ENCODE assay signal across 11 cellular contexts in genomic region chr10:132941640-132942051, GRCh38. TPM values are rescaled to one million over a fixed set of nuclear protein-coding genes. Genes with fewer than 3 reads are reported as not detected.
A peak's percentile ranks its signal among the peaks of the same experiment; 100 is the strongest.
DNase-seq lines count a peak whose midpoint lies in the region; ATAC-seq, FAIRE-seq and TF ChIP-seq lines count a peak whose summit lies in the region.
"Had no signal": no experiment of that assay in that cellular context is flagged by ENCODE, and none has a peak within 500 bp of the region (broad histone marks: within the 10 kb centered on the region; RNA-seq: fewer than 3 reads in every experiment).

No MANE protein-coding gene starts in this region.

- no peak overlapping the region for H2BK5ac ChIP-seq in neuronal stem cell (ENCODE audit: low read length)

- no peaks in the 10 kb centered on the region for H3K9me3 Mint-ChIP-seq in CD8-positive, alpha-beta memory T cell
- H3K9me3 Mint-ChIP-seq: stimulated activated naive CD8-positive, alpha-beta T cell treated with anti-CD3 and anti-CD28 coated beads, Interleukin-15, Interleukin-2, amounts not matched to agents 100 ng/mL and 50 ng/mL, for 24 hours had no signal

- no peak overlapping the region for H4K91ac ChIP-seq in neuronal stem cell (ENCODE audit: low read depth, low read length, poor library complexity)

- no peaks in the 10 kb centered on the region for H3K36me3 Mint-ChIP-seq in CD8-positive, alpha-beta memory T cell
- H3K36me3 Mint-ChIP-seq in T-helper 17 cell (ENCODE audit: low read depth): peaks cover 3% of the 10 kb centered on the region

- peak overlapping the region; percentile 98 for H2AFZ ChIP-seq in neuronal stem cell (ENCODE audit: low read length)

- no peak overlapping the region for H3K4me2 ChIP-seq in neuronal stem cell (ENCODE audit: insufficient read depth, low read length, poor library complexity, severe bottlenecking)

- ATAC-seq in T-helper 17 cell (no peak), HG03280 (IDR thresholded peaks at IDR 0.05; ENCODE audit: unreplicated experiment) (no peak), HG03520 (IDR thresholded peaks at IDR 0.05; ENCODE audit: unreplicated experiment) (no peak)

- peak overlapping the region; percentile 67 for H3K9ac ChIP-seq in neuronal stem cell (ENCODE audit: low read depth, low read length, poor library complexity)

- no peak overlapping the region for H3K23ac ChIP-seq in neuronal stem cell (ENCODE audit: low read depth, low read length, poor library complexity)

- peaks cover 3% of the 10 kb centered on the region for H3K79me1 ChIP-seq in neuronal stem cell (ENCODE audit: low read depth, low read length)

- no peak overlapping the region for H3K27ac ChIP-seq in CD8-positive, alpha-beta memory T cell (ENCODE audit: low read depth, low read length)
- H3K27ac ChIP-seq in left ventricle myocardium inferior (replicated peaks) (no peak overlapping the region), neuronal stem cell (replicated peaks; ENCODE audit: low read length) (no peak overlapping the region)

- H2BK15ac ChIP-seq in neuronal stem cell (ENCODE audit: low read length): no peak overlapping the region

- TF ChIP-seq CTCF in left ventricle myocardium inferior (IDR thresholded peaks at IDR 0.05; ENCODE audit: borderline replicate concordance): no peak

- CTCF ChIA-PET in CD8-positive, alpha-beta memory T cell (lab: Charles Lee): no interaction called here

- H4K8ac ChIP-seq in neuronal stem cell (ENCODE audit: low read depth, low read length): no peak overlapping the region

- H3K36me3 ChIP-seq in CD8-positive, alpha-beta memory T cell (ENCODE audit: insufficient read depth, low read length): no peaks in the 10 kb centered on the region
- H3K36me3 ChIP-seq in left ventricle myocardium inferior: no peaks in the 10 kb centered on the region
- H3K36me3 ChIP-seq in neuronal stem cell (replicated peaks in 1 of 2; ENCODE audit: control insufficient read depth in 2 of 2, insufficient read depth in 2 of 2, low read length in 2 of 2): no peaks in the 10 kb centered on the region

- peak overlapping the region in 4 of 7 donors; percentile 22 to 61 (median 32) for H3K4me3 Mint-ChIP-seq in CD8-positive, alpha-beta memory T cell
- peak overlapping the region; percentile 68 for H3K4me3 Mint-ChIP-seq in T-helper 17 cell
- H3K4me3 Mint-ChIP-seq: stimulated activated naive CD8-positive, alpha-beta T cell treated with anti-CD3 and anti-CD28 coated beads, Interleukin-15, Interleukin-2, amounts not matched to agents 100 ng/mL and 50 ng/mL, for 24 hours had no signal

- peaks cover 0 to 19% (median 2%) of the 10 kb centered on the region in 3 donors for H3K4me1 Mint-ChIP-seq in CD8-positive, alpha-beta memory T cell
- H3K4me1 Mint-ChIP-seq in T-helper 17 cell: peaks cover 5% of the 10 kb centered on the region

- peaks cover 32 to 54% of the 10 kb centered on the region in 2 donors for H3K27me3 Mint-ChIP-seq in CD8-positive, alpha-beta memory T cell
- H3K27me3 Mint-ChIP-seq in T-helper 17 cell: peaks cover 68% of the 10 kb centered on the region

- no peak overlapping the region for H2BK120ac ChIP-seq in neuronal stem cell (ENCODE audit: low read depth, low read length)

- no peak for DNase-seq in CD8-positive, alpha-beta memory T cell
- no peak for DNase-seq in T-helper 17 cell
- no peak for DNase-seq in left ventricle myocardium inferior
- no peak for DNase-seq in neuronal stem cell (ENCODE audit: low spot score)
- no peak for DNase-seq in NCI-H1105 (lab: John Stamatoyannopoulos, UW)
- no peak for DNase-seq in RCC 7860 (ENCODE audit: low spot score)
- DNase-seq: DMS79, NCI-H2107 had no signal

- H2BK12ac ChIP-seq in neuronal stem cell (ENCODE audit: low read length): no peak overlapping the region

- H3K18ac ChIP-seq in neuronal stem cell (ENCODE audit: low read length): peak overlapping the region; percentile 21

- H3K4ac ChIP-seq in neuronal stem cell (ENCODE audit: low read length): no peak overlapping the region

- no peak overlapping the region for H3K14ac ChIP-seq in neuronal stem cell (ENCODE audit: low read length)

- H3K9me3 ChIP-seq in CD8-positive, alpha-beta memory T cell (ENCODE audit: low read length): no peaks in the 10 kb centered on the region
- no peaks in the 10 kb centered on the region for H3K9me3 ChIP-seq in T-helper 17 cell (ENCODE audit: control insufficient read depth, low read length, poor library complexity, severe bottlenecking)
- H3K9me3 ChIP-seq in left ventricle myocardium inferior (replicated peaks): no peaks in the 10 kb centered on the region
- no peaks in the 10 kb centered on the region for H3K9me3 ChIP-seq in neuronal stem cell (replicated peaks in 1 of 2; ENCODE audit: control insufficient read depth in 2 of 2, insufficient read depth in 1 of 2, low read depth in 1 of 2, low read length in 2 of 2)

- WGBS in neuronal stem cell (ENCODE audit: extremely low coverage in 2 of 2, insufficient read length in 2 of 2, insufficient replicate concordance in 1 of 2), 2 donors: no CpG with 5 or more reads among the region's 11 CpGs

- no peak overlapping the region for H3K27ac Mint-ChIP-seq in CD8-positive, alpha-beta memory T cell
- no peak overlapping the region for H3K27ac Mint-ChIP-seq in T-helper 17 cell
- H3K27ac Mint-ChIP-seq: stimulated activated naive CD8-positive, alpha-beta T cell treated with anti-CD3 and anti-CD28 coated beads, Interleukin-15, Interleukin-2, amounts not matched to agents 100 ng/mL and 50 ng/mL, for 24 hours had no signal

- FAIRE-seq in RCC 7860 (lab: Jason Lieb, UNC): no peak

- peak overlapping the region; percentile 26 for H2AK5ac ChIP-seq in neuronal stem cell (ENCODE audit: low read depth, low read length)

- intact Hi-C loops in left ventricle myocardium inferior (cut with micrococcal nuclease): no loop called here

- H3K4me3 ChIP-seq in CD8-positive, alpha-beta memory T cell (ENCODE audit: low read length): no peak overlapping the region
- H3K4me3 ChIP-seq in left ventricle myocardium inferior: peak overlapping the region; percentile 77
- H3K4me3 ChIP-seq in neuronal stem cell (ENCODE audit: low read length in 2 of 2): peak overlapping the region; percentile 56 to 79

- H3K4me1 ChIP-seq in CD8-positive, alpha-beta memory T cell (ENCODE audit: insufficient read depth, low read length): no peaks in the 10 kb centered on the region
- H3K4me1 ChIP-seq in left ventricle myocardium inferior (peaks cover 16% of the 10 kb centered on the region), neuronal stem cell (ENCODE audit: control insufficient read depth in 2 of 2, insufficient read depth in 1 of 2, low read depth in 1 of 2, low read length in 2 of 2) (peaks cover 5 to 7% of the 10 kb centered on the region in 2 donors)

- no peaks in the 10 kb centered on the region for H3K27me3 ChIP-seq in CD8-positive, alpha-beta memory T cell (ENCODE audit: insufficient read depth, low read length, poor library complexity, severe bottlenecking)
- H3K27me3 ChIP-seq in left ventricle myocardium inferior (ENCODE audit: low read depth) (peaks cover 86% of the 10 kb centered on the region), neuronal stem cell (ENCODE audit: control insufficient read depth in 3 of 3, insufficient read depth in 3 of 3, low read depth in 1 of 3, low read length in 3 of 3) (peaks cover 0 to 27% (median 0%) of the 10 kb centered on the region in 3 experiments)

- POLR2A ChIA-PET in CD8-positive, alpha-beta memory T cell (lab: Charles Lee): no interaction called here

RNA-seq across cellular contexts. Expression of gene CFAP46, which starts 0.7 kb away (rescaled TPM):
- under 1 TPM in 1 of 2 experiments, not detected in 1; 0.09 TPM for total RNA-seq in CD8-positive, alpha-beta memory T cell
- polyA plus RNA-seq in CD8-positive, alpha-beta memory T cell: not detected
- total RNA-seq in T-helper 17 cell (not detected), left ventricle myocardium inferior (0.99 TPM)
- 1.5 TPM for polyA plus RNA-seq in neuronal stem cell (2013, experiment 1 of 2)
- 1.4 TPM for polyA plus RNA-seq in neuronal stem cell (2013, experiment 2 of 2)
